Comparison of ENCODE assay signal across 11 cellular contexts in genomic region chr13:78786399-78786879, GRCh38.
"Had no signal": no experiment of that assay in that cellular context is flagged by ENCODE, and none has a peak within 500 bp of the region (broad histone marks: within the 10 kb centered on the region; RNA-seq: fewer than 3 reads in every experiment).

No MANE protein-coding gene starts in this region.

- ATAC-seq: activated naive CD8-positive, alpha-beta T cell treated with anti-CD3 and anti-CD28 coated beads, Interleukin-2, amount 50 U/mL, for 24 hours; left lung; natural killer cell treated with Interleukin-12 subunit alpha and Interleukin-12 subunit beta and Interleukin-15 and Interleukin-18, amount 100 ng/mL, for 72 hours had no signal

- H3K27ac Mint-ChIP-seq: activated CD4-positive, alpha-beta memory T cell treated with anti-CD3 and anti-CD28 coated beads, Interleukin-2, amount 10 ng/mL, durations not matched to agents 7 days and 5 days; activated naive CD8-positive, alpha-beta T cell treated with anti-CD3 and anti-CD28 coated beads, Interleukin-2, amount 50 U/mL, for 24 hours; natural killer cell treated with Interleukin-12 subunit alpha and Interleukin-12 subunit beta and Interleukin-15 and Interleukin-18, amount 100 ng/mL, for 72 hours had no signal

- H3K9me3 ChIP-seq: esophagus squamous epithelium, left lung, stomach, thoracic aorta had no signal

- H3K4me1 ChIP-seq: esophagus squamous epithelium, left lung, stomach had no signal

- H3K4me3 Mint-ChIP-seq: activated CD4-positive, alpha-beta memory T cell treated with anti-CD3 and anti-CD28 coated beads, Interleukin-2, amount 10 ng/mL, durations not matched to agents 7 days and 5 days; activated naive CD8-positive, alpha-beta T cell treated with anti-CD3 and anti-CD28 coated beads, Interleukin-2, amount 50 U/mL, for 24 hours; natural killer cell treated with Interleukin-12 subunit alpha and Interleukin-12 subunit beta and Interleukin-15 and Interleukin-18, amount 100 ng/mL, for 72 hours had no signal

- H3K27ac ChIP-seq: esophagus squamous epithelium, left lung, stomach, thoracic aorta had no signal

- H3K36me3 Mint-ChIP-seq: natural killer cell treated with Interleukin-12 subunit alpha and Interleukin-12 subunit beta and Interleukin-15 and Interleukin-18, amount 100 ng/mL, for 72 hours had no signal

- H3K9me3 Mint-ChIP-seq: activated CD4-positive, alpha-beta memory T cell treated with anti-CD3 and anti-CD28 coated beads, Interleukin-2, amount 10 ng/mL, durations not matched to agents 7 days and 5 days; activated naive CD8-positive, alpha-beta T cell treated with anti-CD3 and anti-CD28 coated beads, Interleukin-2, amount 50 U/mL, for 24 hours; natural killer cell treated with Interleukin-12 subunit alpha and Interleukin-12 subunit beta and Interleukin-15 and Interleukin-18, amount 100 ng/mL, for 72 hours had no signal

- H3K27me3 ChIP-seq: left lung had no signal

- H3K36me3 ChIP-seq: esophagus squamous epithelium, left lung, stomach, thoracic aorta had no signal

- H3K4me1 Mint-ChIP-seq: activated CD4-positive, alpha-beta memory T cell treated with anti-CD3 and anti-CD28 coated beads, Interleukin-2, amount 10 ng/mL, durations not matched to agents 7 days and 5 days; activated naive CD8-positive, alpha-beta T cell treated with anti-CD3 and anti-CD28 coated beads, Interleukin-2, amount 50 U/mL, for 24 hours had no signal

- DNase-seq: activated CD4-positive, alpha-beta memory T cell treated with anti-CD3 and anti-CD28 coated beads, Interleukin-2, amount 10 ng/mL, durations not matched to agents 7 days and 5 days; activated naive CD4-positive, alpha-beta T cell; activated naive CD8-positive, alpha-beta T cell treated with anti-CD3 and anti-CD28 coated beads, Interleukin-2, amount 50 U/mL, for 24 hours; esophagus squamous epithelium; foreskin fibroblast; stimulated activated CD4-positive, alpha-beta T cell treated with anti-CD3 and anti-CD28 coated beads, Interleukin-4, amount 100 ng/mL, for 4 hours; stomach; T1000 had no signal

- H3K4me3 ChIP-seq: esophagus squamous epithelium, left lung, stomach, thoracic aorta had no signal
